Comparison of ENCODE assay signal across 8 cellular contexts in the genomic region with DNA sequence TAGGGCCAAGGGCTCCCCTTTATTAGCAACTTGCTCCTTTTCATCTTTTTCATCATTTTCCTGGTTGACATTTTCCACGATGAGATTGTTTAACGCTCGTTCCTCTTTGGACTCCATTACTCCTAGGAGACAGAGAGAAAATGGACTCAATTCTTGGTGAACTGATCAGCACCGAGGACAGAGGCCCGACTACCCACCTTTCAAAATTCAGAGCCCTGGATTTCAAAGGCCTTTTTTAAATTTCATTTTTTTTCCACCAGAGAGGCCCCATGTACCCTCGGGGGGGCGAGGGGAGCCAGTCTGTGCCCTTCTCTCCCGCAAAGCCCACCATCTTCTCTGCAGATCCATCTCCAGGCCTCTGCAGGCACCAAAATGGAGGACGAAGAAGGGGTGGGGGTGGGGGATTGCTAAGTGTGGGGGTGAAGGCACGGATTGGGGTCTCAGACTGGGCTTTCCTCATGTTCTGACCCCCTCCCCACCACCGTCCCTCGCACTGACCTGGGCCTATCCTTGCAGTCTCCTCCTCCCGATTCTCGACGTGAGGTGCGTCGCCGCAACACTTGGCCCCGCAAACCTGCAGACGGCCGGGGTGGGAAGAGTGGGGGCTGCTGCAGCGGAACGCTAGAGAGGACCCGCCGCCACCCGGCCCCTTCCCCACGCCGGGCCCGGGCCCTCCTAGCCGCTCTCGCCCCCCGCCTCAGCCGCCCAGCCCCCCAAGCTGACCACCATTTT. TPM values are rescaled to one million over a fixed set of nuclear protein-coding genes. Genes with fewer than 3 reads are reported as not detected.
DNase-seq lines count a peak whose midpoint lies in the region; ATAC-seq and TF ChIP-seq lines count a peak whose summit lies in the region.

No MANE protein-coding gene starts in this region.

- H3K27ac ChIP-seq in neural cell (ENCODE audit: low read length): peak overlapping the region; percentile 80

- TF ChIP-seq EP300 in neural cell (conservative IDR thresholded peaks at IDR 0.05; ENCODE audit: poor library complexity, severe bottlenecking): no peak

- H3K79me2 ChIP-seq in neural cell (replicated peaks; ENCODE audit: insufficient read depth, low read length): peaks cover 3% of the 10 kb centered on the region

- H3F3A ChIP-seq in neural cell (ENCODE audit: insufficient read depth, low read length, poor library complexity, severe bottlenecking): no peaks in the 10 kb centered on the region

- H3K27ac Mint-ChIP-seq in Calu3 (ENCODE audit: unreplicated experiment): no peak overlapping the region

- no peaks in the 10 kb centered on the region for H4K20me1 ChIP-seq in neural cell (ENCODE audit: insufficient read depth)

- no peaks in the 10 kb centered on the region for H3K4me1 Mint-ChIP-seq in Calu3 (ENCODE audit: low read depth, unreplicated experiment)

- peaks cover 8% of the 10 kb centered on the region for H3K36me3 Mint-ChIP-seq in Calu3 (ENCODE audit: insufficient read depth, unreplicated experiment)

- peak overlapping the region; percentile 33 for H2AFZ ChIP-seq in neural cell (ENCODE audit: low read depth, low read length)

- peak overlapping the region; percentile 57 for H3K4me3 ChIP-seq in Jurkat, Clone E6-1 (ENCODE audit: low read length)
- H3K4me3 ChIP-seq in neural cell (ENCODE audit: low read length): peak overlapping the region; percentile 85

- peaks cover 16% of the 10 kb centered on the region for H3K27me3 Mint-ChIP-seq in Calu3 (ENCODE audit: unreplicated experiment)

- no peaks in the 10 kb centered on the region for H3K27me3 ChIP-seq in neural cell (ENCODE audit: insufficient read depth, low read depth, low read length)

- DNase-seq in Calu3: no peak
- DNase-seq in Jurkat, Clone E6-1 (ENCODE audit: low read depth, low spot score): no peak
- peak; percentile 53 for DNase-seq in ecto neural progenitor cell (ENCODE audit: low spot score)
- DNase-seq in GM19238 (ENCODE audit: insufficient read length, low spot score): no peak
- DNase-seq in HuH-7 (ENCODE audit: low spot score): no peak

- H3K9ac ChIP-seq in neural cell (ENCODE audit: low read length): peak overlapping the region; percentile 93

- ATAC-seq in HG03457 (IDR thresholded peaks at IDR 0.05; ENCODE audit: unreplicated experiment) (no peak), HG02623 (IDR thresholded peaks at IDR 0.05; ENCODE audit: unreplicated experiment) (no peak)

- peak overlapping the region; percentile 76 for H3K4me2 ChIP-seq in neural cell (ENCODE audit: low read length)

- TF ChIP-seq RAD21 in neural cell (conservative IDR thresholded peaks at IDR 0.05): no peak

- no TSS peak for BruUV-seq in Calu3 (replicated peaks; lab: Mats Ljungman, UMichigan)

- peak overlapping the region; percentile 72 for H3K4me3 Mint-ChIP-seq in Calu3 (ENCODE audit: low read depth, unreplicated experiment)

- CTCF ChIA-PET in Calu3 (lab: Charles Lee): no interaction called here

- H3K9me2 ChIP-seq in neural cell (ENCODE audit: insufficient read depth, low read length): no peaks in the 10 kb centered on the region

- intact Hi-C loops in Calu3 (cut with micrococcal nuclease; ENCODE audit: unreplicated experiment): no loop called here

- no peaks in the 10 kb centered on the region for H3K36me3 ChIP-seq in neural cell (ENCODE audit: insufficient read depth, low read length)

- no peak for TF ChIP-seq CTCF in Calu3 (IDR thresholded peaks at IDR 0.05; ENCODE audit: unreplicated experiment)
- TF ChIP-seq CTCF in neural cell (IDR thresholded peaks at IDR 0.05; ENCODE audit: poor library complexity, severe bottlenecking): no peak

- no peaks in the 10 kb centered on the region for H3K9me3 ChIP-seq in neural cell (ENCODE audit: low read length)

- no peaks in the 10 kb centered on the region for H3K9me3 Mint-ChIP-seq in Calu3 (ENCODE audit: low read depth, unreplicated experiment)

TF ChIP-seq in neural cell, 6 proteins besides CTCF, POLR2A, EP300 and RAD21:
- TF ChIP-seq, protein P1, sequence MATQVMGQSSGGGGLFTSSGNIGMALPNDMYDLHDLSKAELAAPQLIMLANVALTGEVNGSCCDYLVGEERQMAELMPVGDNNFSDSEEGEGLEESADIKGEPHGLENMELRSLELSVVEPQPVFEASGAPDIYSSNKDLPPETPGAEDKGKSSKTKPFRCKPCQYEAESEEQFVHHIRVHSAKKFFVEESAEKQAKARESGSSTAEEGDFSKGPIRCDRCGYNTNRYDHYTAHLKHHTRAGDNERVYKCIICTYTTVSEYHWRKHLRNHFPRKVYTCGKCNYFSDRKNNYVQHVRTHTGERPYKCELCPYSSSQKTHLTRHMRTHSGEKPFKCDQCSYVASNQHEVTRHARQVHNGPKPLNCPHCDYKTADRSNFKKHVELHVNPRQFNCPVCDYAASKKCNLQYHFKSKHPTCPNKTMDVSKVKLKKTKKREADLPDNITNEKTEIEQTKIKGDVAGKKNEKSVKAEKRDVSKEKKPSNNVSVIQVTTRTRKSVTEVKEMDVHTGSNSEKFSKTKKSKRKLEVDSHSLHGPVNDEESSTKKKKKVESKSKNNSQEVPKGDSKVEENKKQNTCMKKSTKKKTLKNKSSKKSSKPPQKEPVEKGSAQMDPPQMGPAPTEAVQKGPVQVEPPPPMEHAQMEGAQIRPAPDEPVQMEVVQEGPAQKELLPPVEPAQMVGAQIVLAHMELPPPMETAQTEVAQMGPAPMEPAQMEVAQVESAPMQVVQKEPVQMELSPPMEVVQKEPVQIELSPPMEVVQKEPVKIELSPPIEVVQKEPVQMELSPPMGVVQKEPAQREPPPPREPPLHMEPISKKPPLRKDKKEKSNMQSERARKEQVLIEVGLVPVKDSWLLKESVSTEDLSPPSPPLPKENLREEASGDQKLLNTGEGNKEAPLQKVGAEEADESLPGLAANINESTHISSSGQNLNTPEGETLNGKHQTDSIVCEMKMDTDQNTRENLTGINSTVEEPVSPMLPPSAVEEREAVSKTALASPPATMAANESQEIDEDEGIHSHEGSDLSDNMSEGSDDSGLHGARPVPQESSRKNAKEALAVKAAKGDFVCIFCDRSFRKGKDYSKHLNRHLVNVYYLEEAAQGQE (IDR thresholded peaks at IDR 0.05; ENCODE audit: borderline replicate concordance): peak; percentile 15
- TF ChIP-seq EZH2 (IDR thresholded peaks at IDR 0.05; ENCODE audit: borderline replicate concordance, insufficient read depth, low read length, poor library complexity, severe bottlenecking) (no peak), POLR2AphosphoS5 (IDR thresholded peaks at IDR 0.05) (no peak), TAF1 (IDR thresholded peaks at IDR 0.05; ENCODE audit: low read depth) (peak; percentile 3)

RNA-seq across cellular contexts. Expression of a gene that starts 0.8 kb away (rescaled TPM):
- 2.5 and 4.0 TPM in 2 replicates for total RNA-seq in Calu3 (2022)
- polyA plus RNA-seq in Jurkat, Clone E6-1 (2012; ENCODE audit: insufficient read depth, insufficient read length): 19.4 TPM
- 603 and 631 TPM in 2 replicates for polyA plus RNA-seq in neural cell
- polyA minus RNA-seq in neural cell: 148 and 195 TPM in 2 replicates

RNA-seq across cellular contexts. Expression of a gene that starts 20.0 kb away (rescaled TPM):
- not detected in 2 replicates for total RNA-seq in Calu3 (2022)
- polyA plus RNA-seq in Jurkat, Clone E6-1 (2012; ENCODE audit: insufficient read depth, insufficient read length): not detected
- polyA plus RNA-seq in neural cell: 193 and 203 TPM in 2 replicates
- 74.3 and 75.7 TPM in 2 replicates for polyA minus RNA-seq in neural cell

RNA-seq across cellular contexts. Expression of a gene that starts 33.5 kb away (rescaled TPM):
- total RNA-seq in Calu3 (2022): not detected in 2 replicates
- polyA plus RNA-seq in Jurkat, Clone E6-1 (2012; ENCODE audit: insufficient read depth, insufficient read length): not detected
- 2.2 and 2.4 TPM in 2 replicates for polyA plus RNA-seq in neural cell
- 2.1 TPM in 1 of 2 replicates, not detected in the other for polyA minus RNA-seq in neural cell

RNA-seq across cellular contexts. Expression of a gene that starts 46.3 kb away (rescaled TPM):
- total RNA-seq in Calu3 (2022): 36.7 and 36.9 TPM in 2 replicates
- polyA plus RNA-seq in Jurkat, Clone E6-1 (2012; ENCODE audit: insufficient read depth, insufficient read length): 39.7 TPM
- 84.5 and 102 TPM in 2 replicates for polyA plus RNA-seq in neural cell
- polyA minus RNA-seq in neural cell: 39.4 and 52.0 TPM in 2 replicates

RNA-seq across cellular contexts. Expression of a gene that starts 55.1 kb away (rescaled TPM):
- not detected in 2 replicates for total RNA-seq in Calu3 (2022)
- polyA plus RNA-seq in Jurkat, Clone E6-1 (2012; ENCODE audit: insufficient read depth, insufficient read length): 67.9 TPM
- 145 and 167 TPM in 2 replicates for polyA plus RNA-seq in neural cell
- polyA minus RNA-seq in neural cell: 73.8 and 85.8 TPM in 2 replicates
